1 cellular context compared by ENCODE assay signal in genomic region chrX:135982860-135983259, GRCh38.
TF ChIP-seq lines count a peak whose summit lies in the region.

No MANE protein-coding gene starts in this region.

TF ChIP-seq in K562, 482 proteins besides CTCF, POLR2A, EP300 and RAD21 (continued from another document):
- TF ChIP-seq JUND (IDR thresholded peaks at IDR 0.05; ENCODE audit: borderline replicate concordance, low read depth, low read length): peak; percentile 20; the same call in 1 of the 2 replicates
- TF ChIP-seq JUND (tag; IDR thresholded peaks at IDR 0.05; ENCODE audit: borderline replicate concordance, low read depth, low read length): no peak
- no peak for TF ChIP-seq CBFA2T3 (IDR thresholded peaks at IDR 0.05)
- TF ChIP-seq MXI1 (IDR thresholded peaks at IDR 0.05; ENCODE audit: low read depth, low read length): no peak
- 0 out of 2 replicates have a peak, but pooled peaks have one; percentile 21 for TF ChIP-seq ZNF316 (IDR thresholded peaks at IDR 0.05)
- no peak for TF ChIP-seq ZNF830 (CRISPR knock-in tag; IDR thresholded peaks at IDR 0.05)
- TF ChIP-seq ATF7 (IDR thresholded peaks at IDR 0.05): peak; percentile 39; the same call in 1 of the 2 replicates
